In the genomic region with DNA sequence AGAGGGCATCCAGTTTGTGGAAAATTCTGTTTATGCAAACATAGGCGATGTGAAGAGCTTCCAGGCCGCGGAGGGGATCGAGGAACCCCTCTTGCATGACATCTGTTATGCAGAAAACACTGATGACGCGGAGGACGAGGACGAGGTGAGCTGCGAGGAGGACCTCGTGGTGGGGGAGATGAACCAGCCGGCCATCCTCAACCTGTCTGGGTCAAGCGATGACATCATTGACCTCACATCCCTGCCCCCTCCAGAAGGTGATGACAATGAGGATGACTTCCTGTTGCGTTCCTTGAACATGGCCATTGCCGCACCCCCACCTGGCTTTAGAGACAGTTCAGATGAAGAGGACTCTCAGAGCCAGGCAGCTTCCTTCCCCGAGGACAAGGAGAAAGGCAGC, we compare ENCODE assay signal across 29 cellular contexts.
"Had no signal": no experiment of that assay in that cellular context is flagged by ENCODE, and none has a peak within 500 bp of the region (broad histone marks: within the 10 kb centered on the region; RNA-seq: fewer than 3 reads in every experiment).

No MANE protein-coding gene starts in this region.

- H3K4me1 Mint-ChIP-seq: endodermal cell had no signal

- H3K27ac ChIP-seq: colonic mucosa, coronary artery, dorsolateral prefrontal cortex, epithelial cell of prostate, esophagus muscularis mucosa, esophagus squamous epithelium, foreskin keratinocyte, gastrocnemius medialis, gastroesophageal sphincter, heart left ventricle, heart right ventricle had no signal

- FAIRE-seq: colon, endometrium, endothelial cell of umbilical vein, frontal cortex had no signal

- H3K4me3 ChIP-seq: colonic mucosa, coronary artery, dorsolateral prefrontal cortex, esophagus muscularis mucosa, esophagus squamous epithelium, gastrocnemius medialis, gastroesophageal sphincter, heart left ventricle, heart right ventricle had no signal

- ATAC-seq: effector memory CD8-positive, alpha-beta T cell; esophagus mucosa; foreskin keratinocyte; gastrocnemius medialis; gastroesophageal sphincter; heart left ventricle; heart right ventricle had no signal

- DNase-seq: colonic mucosa; cortex of kidney; dermis blood vessel endothelial cell; dorsolateral prefrontal cortex; effector CD4-positive, alpha-beta T cell; effector CD8-positive, alpha-beta T cell; effector memory CD4-positive, alpha-beta T cell; effector memory CD8-positive, alpha-beta T cell; endodermal cell; erythroblast; esophagus squamous epithelium; foreskin fibroblast; foreskin keratinocyte; foreskin melanocyte; gastrocnemius medialis; glutamatergic neuron; head of caudate nucleus; heart left ventricle; heart right ventricle had no signal

- H3K4me1 ChIP-seq: colonic mucosa, esophagus muscularis mucosa, esophagus squamous epithelium, foreskin keratinocyte, gastrocnemius medialis, gastroesophageal sphincter, heart left ventricle, heart right ventricle had no signal

- H3K27ac Mint-ChIP-seq: dendritic cell treated with granulocyte-macrophage colony-stimulating factor and Interleukin-4, amounts not matched to agents 40 ng/mL and 50 ng/mL, for 4 days; effector memory CD8-positive, alpha-beta T cell; endodermal cell had no signal

- H3K9me3 ChIP-seq: colonic mucosa, esophagus muscularis mucosa, esophagus squamous epithelium, gastrocnemius medialis, gastroesophageal sphincter, heart left ventricle, heart right ventricle had no signal

- H3K4me3 Mint-ChIP-seq: dendritic cell treated with granulocyte-macrophage colony-stimulating factor and Interleukin-4, amounts not matched to agents 40 ng/mL and 50 ng/mL, for 4 days; effector memory CD8-positive, alpha-beta T cell; endodermal cell had no signal

- H3K36me3 ChIP-seq: colonic mucosa, esophagus muscularis mucosa, esophagus squamous epithelium, gastrocnemius medialis, gastroesophageal sphincter, heart left ventricle, heart right ventricle had no signal

- H3K9me3 Mint-ChIP-seq: dendritic cell treated with granulocyte-macrophage colony-stimulating factor and Interleukin-4, amounts not matched to agents 40 ng/mL and 50 ng/mL, for 4 days; effector memory CD8-positive, alpha-beta T cell had no signal

- H3K27me3 ChIP-seq: colonic mucosa, esophagus muscularis mucosa, esophagus squamous epithelium, foreskin keratinocyte, gastrocnemius medialis, gastroesophageal sphincter had no signal
